ENCODE assay signal across 17 cellular contexts in the genomic region with DNA sequence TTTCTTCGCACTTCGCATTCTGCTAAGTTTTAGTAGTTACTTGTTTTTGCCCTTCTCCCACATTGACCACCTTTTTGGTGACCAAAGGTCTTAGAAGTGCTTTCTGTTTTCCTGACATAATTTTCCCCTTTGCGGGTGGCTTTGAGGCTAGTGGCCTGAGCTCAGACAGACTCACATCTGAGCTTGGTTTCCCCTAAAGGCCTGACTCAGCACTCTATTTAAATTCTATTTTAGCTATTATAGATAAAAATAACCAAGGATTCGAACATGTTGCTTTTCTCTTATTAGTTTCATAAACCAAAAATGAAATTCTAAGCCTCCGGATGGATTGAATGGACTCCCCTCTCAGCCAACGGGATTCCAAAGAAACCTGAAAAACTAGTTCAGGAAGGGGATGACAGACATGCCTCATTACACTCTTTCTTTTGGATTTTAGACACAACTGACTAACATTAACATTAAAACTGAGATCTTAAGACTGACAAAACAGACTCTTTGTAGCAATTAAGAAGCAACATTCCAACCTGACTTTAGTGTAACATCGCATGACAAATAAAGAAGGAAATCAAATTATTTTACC.
DNase-seq lines count a peak whose midpoint lies in the region; ATAC-seq and TF ChIP-seq lines count a peak whose summit lies in the region.
"Had no signal": no experiment of that assay in that cellular context is flagged by ENCODE, and none has a peak within 500 bp of the region (broad histone marks: within the 10 kb centered on the region; RNA-seq: fewer than 3 reads in every experiment).

No MANE protein-coding gene starts in this region.

- no peak for TF ChIP-seq POLR2A in IMR-90 (IDR thresholded peaks at IDR 0.05; ENCODE audit: low read depth, low read length)

- H3K4me1 ChIP-seq in IMR-90 (ENCODE audit: control insufficient read depth, insufficient read depth, low read length), result no peaks in the 10 kb centered on the region

- CTCF ChIA-PET in IMR-90 (lab: Yijun Ruan, JAX), result interaction anchor here (0.6 to 0.7 kb wide), 3 partner anchors 15 to 1719 kb away, joined by 3 to 4 read pairs (median 3); no protein-coding TSS in a partner anchor

- H2AK9ac ChIP-seq in IMR-90 (replicated peaks; ENCODE audit: low read depth, low read length, poor library complexity), result no peak overlapping the region

- WGBS in IMR-90 (ENCODE audit: extremely low coverage in 2 of 2, insufficient read length in 1 of 2), 2 experiments, result 100% methylated on average over 1 of the region's 7 CpGs; no CpG with 5 or more reads in 1 of the 2 experiments

- peak; percentile 42 for DNase-seq in DMS53 treated with DMSO at 0.1 percent for 48 hours (lab: John Stamatoyannopoulos, UW; ENCODE audit: unreplicated experiment)
- DNase-seq in IMR-90, result no peak
- DNase-seq in epithelial cell of esophagus (ENCODE audit: low read depth), result peak; percentile 64
- peak; percentile 56 for DNase-seq in left kidney (ENCODE audit: low read depth, low spot score)
- no peak for DNase-seq in MG63
- DNase-seq in NCI-H2029 treated with DMSO at 0.1 percent for 48 hours (lab: John Stamatoyannopoulos, UW), result no peak
- DNase-seq in COLO829 (ENCODE audit: low spot score), result no peak
- DNase-seq in stimulated activated CD4-positive, alpha-beta T cell treated with anti-CD3 and anti-CD28 coated beads, Interleukin-4, amount 100 ng/mL, for 24 hours, result no peak
- DNase-seq: GDM1, KG1, NCI-H1417 treated with DMSO at 0.1 percent for 48 hours, NCI-H187 treated with DMSO at 0.1 percent for 48 hours, NCI-H748 treated with DMSO at 0.1 percent for 48 hours, SHP77 had no signal

- H3K79me1 ChIP-seq in IMR-90 (ENCODE audit: low read depth in 1 of 2, low read length in 2 of 2), result no peaks in the 10 kb centered on the region

- no peak overlapping the region for H3K14ac ChIP-seq in IMR-90 (replicated peaks; ENCODE audit: low read depth, low read length)

- H4K20me1 ChIP-seq in IMR-90 (ENCODE audit: insufficient read depth, low read length), result no peaks in the 10 kb centered on the region
- H4K20me1 ChIP-seq: BLaER1 treated with 17β-estradiol and CSF1 and Interleukin-3, amounts not matched to agents 10 nM and 100 nM had no signal

- no peak for TF ChIP-seq RAD21 in IMR-90 (IDR thresholded peaks at IDR 0.05; ENCODE audit: low read length)

- H2BK120ac ChIP-seq in IMR-90 (ENCODE audit: low read depth, low read length), result no peak overlapping the region

- in situ Hi-C loops in IMR-90 (cut with MboI; ENCODE audit: low sequenced_read_pairs), result no loop called here

- no peak overlapping the region for H2BK5ac ChIP-seq in IMR-90 (ENCODE audit: low read depth, low read length, poor library complexity, severe bottlenecking)

- no peak overlapping the region for H3K23ac ChIP-seq in IMR-90 (ENCODE audit: low read depth, low read length)

- H3K27ac ChIP-seq in IMR-90 (ENCODE audit: insufficient read depth, low read length), result no peak overlapping the region
- H3K27ac ChIP-seq: BLaER1 treated with 17β-estradiol and CSF1 and Interleukin-3, amounts not matched to agents 10 nM and 100 nM; SK-N-MC had no signal

- POLR2A ChIA-PET in IMR-90 (lab: Charles Lee; ENCODE audit: unreplicated experiment), result no interaction called here

- H2AK5ac ChIP-seq in IMR-90 (ENCODE audit: low read depth, low read length), result no peak overlapping the region

- BruUV-seq in IMR-90 (replicated peaks; lab: Mats Ljungman, UMichigan), result no TSS peak

- no peak overlapping the region for H3K56ac ChIP-seq in IMR-90 (ENCODE audit: extremely low read depth, insufficient read depth, low read length)

- no peak overlapping the region for H3K18ac ChIP-seq in IMR-90 (ENCODE audit: low read depth, low read length)

- no peak overlapping the region for H4K91ac ChIP-seq in IMR-90 (ENCODE audit: insufficient read depth, low read depth, low read length)

- no peak overlapping the region for H2AFZ ChIP-seq in IMR-90 (replicated peaks; ENCODE audit: low read length, poor library complexity)

- H2BK20ac ChIP-seq in IMR-90 (ENCODE audit: low read depth, low read length), result no peak overlapping the region

- TF ChIP-seq CTCF in IMR-90 (conservative IDR thresholded peaks at IDR 0.05; ENCODE audit: low read depth, low read length) (no peak), epithelial cell of esophagus (IDR thresholded peaks at IDR 0.05; ENCODE audit: insufficient read depth, low read depth, low read length, missing control alignments) (no peak)

- H3K9me3 ChIP-seq in IMR-90 (ENCODE audit: control insufficient read depth, insufficient read depth, low read length), result no peaks in the 10 kb centered on the region
- no peaks in the 10 kb centered on the region for H3K9me3 ChIP-seq in MG63
- H3K9me3 ChIP-seq: BLaER1 treated with 17β-estradiol and CSF1 and Interleukin-3, amounts not matched to agents 10 nM and 100 nM; HAP-1 had no signal

- no peak overlapping the region for H2BK15ac ChIP-seq in IMR-90 (ENCODE audit: low read depth, low read length)

- no peak overlapping the region for H4K8ac ChIP-seq in IMR-90 (ENCODE audit: low read depth in 2 of 2, low read length in 2 of 2)

- no peak overlapping the region for H3K9ac ChIP-seq in IMR-90 (ENCODE audit: low read depth, low read length)
- H3K9ac ChIP-seq: BLaER1 treated with 17β-estradiol and CSF1 and Interleukin-3, amounts not matched to agents 10 nM and 100 nM had no signal

- no peak overlapping the region for H3K4me2 ChIP-seq in IMR-90 (ENCODE audit: low read depth, low read length)
- H3K4me2 ChIP-seq: BLaER1 treated with 17β-estradiol and CSF1 and Interleukin-3, amounts not matched to agents 10 nM and 100 nM had no signal

- H3K4ac ChIP-seq in IMR-90 (ENCODE audit: low read depth, low read length), result no peak overlapping the region

- H3K27me3 ChIP-seq in IMR-90 (ENCODE audit: control insufficient read depth, insufficient read depth, low read length) (no peaks in the 10 kb centered on the region), MG63 (no peaks in the 10 kb centered on the region)
- H3K27me3 ChIP-seq: BLaER1 treated with 17β-estradiol and CSF1 and Interleukin-3, amounts not matched to agents 10 nM and 100 nM had no signal

- intact Hi-C loops in IMR-90 (cut with micrococcal nuclease), result no loop called here

- no peak overlapping the region for H4K5ac ChIP-seq in IMR-90 (ENCODE audit: low read depth, low read length)

- H3K9me1 ChIP-seq in IMR-90 (ENCODE audit: insufficient read depth, low read length), result no peaks in the 10 kb centered on the region

- H3K4me3 ChIP-seq in IMR-90 (ENCODE audit: insufficient read depth, low read depth, low read length) (no peak overlapping the region), epithelial cell of esophagus (ENCODE audit: low read length) (no peak overlapping the region), MG63 (no peak overlapping the region)
- H3K4me3 ChIP-seq: BLaER1 treated with 17β-estradiol and CSF1 and Interleukin-3, amounts not matched to agents 10 nM and 100 nM; HAP-1; SK-N-MC had no signal

- H3K36me3 ChIP-seq in IMR-90 (ENCODE audit: control insufficient read depth, insufficient read depth, low read length), result no peaks in the 10 kb centered on the region
- no peaks in the 10 kb centered on the region for H3K36me3 ChIP-seq in MG63
- H3K36me3 ChIP-seq: BLaER1 treated with 17β-estradiol and CSF1 and Interleukin-3, amounts not matched to agents 10 nM and 100 nM; HAP-1 had no signal

- dilution Hi-C loops in IMR-90 (cut with HindIII; ENCODE audit: low sequenced_read_pairs, unreplicated experiment), result no loop called here

- ATAC-seq in IMR-90 (ENCODE audit: low read depth), result no peak

TF ChIP-seq in IMR-90, 13 proteins besides CTCF, POLR2A, EP300 and RAD21:
- TF ChIP-seq ELK1 (IDR thresholded peaks at IDR 0.05; ENCODE audit: borderline replicate concordance, low read depth, low read length) (no peak), MAFK (IDR thresholded peaks at IDR 0.05; ENCODE audit: low read depth, low read length) (peak; percentile 66), CHD1 (IDR thresholded peaks at IDR 0.05; ENCODE audit: low read depth, low read length) (no peak), MXI1 (IDR thresholded peaks at IDR 0.05; ENCODE audit: borderline replicate concordance, low read depth, low read length) (no peak), RFX5 (IDR thresholded peaks at IDR 0.05; ENCODE audit: low read depth, low read length) (no peak), USF2 (IDR thresholded peaks at IDR 0.05; ENCODE audit: low read depth, low read length) (no peak), NFE2L2 (IDR thresholded peaks at IDR 0.05; ENCODE audit: low read depth, low read length) (no peak), SMC3 (IDR thresholded peaks at IDR 0.05; ENCODE audit: low read depth, low read length) (no peak)

Comparison
In these comparisons a context has a peak if more than half of its experiments do, and no peak if none do; other contexts are left out.
1. DNase-seq: peak in DMS53 treated with DMSO at 0.1 percent for 48 hours (single experiment), epithelial cell of esophagus (single experiment) and left kidney (single experiment); none in IMR-90 (single experiment), MG63 (single experiment), NCI-H2029 treated with DMSO at 0.1 percent for 48 hours (single experiment), COLO829 (single experiment) and stimulated activated CD4-positive, alpha-beta T cell treated with anti-CD3 and anti-CD28 coated beads, Interleukin-4, amount 100 ng/mL, for 24 hours (single experiment).